9 cellular contexts compared by ENCODE assay signal in genomic region chr6:29964904-29965872, GRCh38. TPM values are rescaled to one million over a fixed set of nuclear protein-coding genes. Genes with fewer than 3 reads are reported as not detected.
DNase-seq lines count a peak whose midpoint lies in the region; ATAC-seq, FAIRE-seq and TF ChIP-seq lines count a peak whose summit lies in the region.
"Had no signal": no experiment of that assay in that cellular context is flagged by ENCODE, and none has a peak within 500 bp of the region (broad histone marks: within the 10 kb centered on the region; RNA-seq: fewer than 3 reads in every experiment).

No MANE protein-coding gene starts in this region.

- peak; percentile 91 for DNase-seq in A172 (ENCODE audit: low spot score)
- DNase-seq in NCI-H2196 (lab: John Stamatoyannopoulos, UW; ENCODE audit: unreplicated experiment), result peak; percentile 78
- peak; percentile 88 for DNase-seq in bronchial epithelial cell (ENCODE audit: low read depth)
- DNase-seq in iris pigment epithelial cell (ENCODE audit: low read depth), result peak; percentile 89
- peak; percentile 52 for DNase-seq in smooth muscle cell of the brain vasculature (ENCODE audit: low read depth, low spot score)

- ATAC-seq in GM18861 (IDR thresholded peaks at IDR 0.05; ENCODE audit: unreplicated experiment) (peak; percentile 86), HG03097 (IDR thresholded peaks at IDR 0.05; ENCODE audit: low FRiP score, unreplicated experiment) (peak; percentile 84)

- TF ChIP-seq CTCF in VCaP (conservative IDR thresholded peaks at IDR 0.05) (peak; percentile 14; the same call in 1 of the 2 replicates), bronchial epithelial cell (IDR thresholded peaks at IDR 0.05; ENCODE audit: insufficient read depth, low read length, severe bottlenecking) (no peak)

- peak overlapping the region; percentile 85 for H3K27ac ChIP-seq in VCaP

- peak overlapping the region; percentile 7 for H3K4me3 ChIP-seq in bronchial epithelial cell (ENCODE audit: low read depth, low read length)

- H3K36me3 ChIP-seq in bronchial epithelial cell (ENCODE audit: control insufficient read depth, insufficient read depth, low read length), result no peaks in the 10 kb centered on the region

- no peak for FAIRE-seq in bronchial epithelial cell (lab: Jason Lieb, UNC)
- FAIRE-seq: A204.1 had no signal

- no peaks in the 10 kb centered on the region for H3K27me3 ChIP-seq in bronchial epithelial cell (ENCODE audit: control insufficient read depth, insufficient read depth, low read length)

RNA-seq across cellular contexts. Expression of gene HLA-A, which starts 22.9 kb away (rescaled TPM):
- total RNA-seq in A172 (2014; rRNA removed; shearing (Covaris generic)), result 244 and 284 TPM in 2 replicates
- total RNA-seq in bronchial epithelial cell, result 268 and 707 TPM in 2 replicates

Comparison
In these comparisons a context has a peak if more than half of its experiments do, and no peak if none do; other contexts are left out.
1. Peak in every context shown above with its lines: DNase-seq, ATAC-seq, H3K4me3 ChIP-seq and H3K27ac ChIP-seq.